In genomic region chr2:1743396-1744150, GRCh38 we compare ENCODE assay signal across 8 cellular contexts. TPM values are rescaled to one million over a fixed set of nuclear protein-coding genes. Genes with fewer than 3 reads are reported as not detected.
A peak's percentile ranks its signal among the peaks of the same experiment; 100 is the strongest.
DNase-seq lines count a peak whose midpoint lies in the region; ATAC-seq and TF ChIP-seq lines count a peak whose summit lies in the region.

No MANE protein-coding gene starts in this region.

- TF ChIP-seq CTCF in lower lobe of right lung (IDR thresholded peaks at IDR 0.05) (no peak), upper lobe of right lung (IDR thresholded peaks at IDR 0.05) (no peak)

- H3K9me3 ChIP-seq in lower lobe of right lung (no peaks in the 10 kb centered on the region), upper lobe of right lung (no peaks in the 10 kb centered on the region)

- intact Hi-C loops in lower lobe of right lung (cut with DNase I) (no loop called here), upper lobe of right lung (cut with DNase I) (loop anchor here (10.0 kb wide), 1 partner anchor 69 kb away; no protein-coding TSS in a partner anchor)

- H3K4me3 ChIP-seq in lower lobe of right lung, result peak overlapping the region; percentile 68
- H3K4me3 ChIP-seq in upper lobe of right lung, result peak overlapping the region; percentile 67

- DNase-seq in NCI-H510A treated with DMSO at 0.1 percent for 48 hours (lab: John Stamatoyannopoulos, UW), result peak; percentile 20
- DNase-seq in NCI-H510A (lab: John Stamatoyannopoulos, UW), result no peak
- DNase-seq in dermis blood vessel endothelial cell, result peak; percentile 69
- peak; percentile 44 for DNase-seq in lower lobe of right lung
- DNase-seq in upper lobe of right lung, result peak; percentile 64
- DNase-seq in SW 1271 (lab: John Stamatoyannopoulos, UW), result no peak

- peaks cover 29% of the 10 kb centered on the region for H3K4me1 ChIP-seq in lower lobe of right lung
- peaks cover 3% of the 10 kb centered on the region for H3K4me1 ChIP-seq in upper lobe of right lung

- H3K27ac ChIP-seq in lower lobe of right lung (peak overlapping the region; percentile 83), upper lobe of right lung (peak overlapping the region; percentile 85)

- no peaks in the 10 kb centered on the region for H3K36me3 ChIP-seq in lower lobe of right lung
- H3K36me3 ChIP-seq in upper lobe of right lung, result no peaks in the 10 kb centered on the region

- ATAC-seq in lower lobe of right lung (peak; percentile 16 to 53), upper lobe of right lung (peak; percentile 10), GM18867 (IDR thresholded peaks at IDR 0.05; ENCODE audit: unreplicated experiment) (no peak), GM18858 (IDR thresholded peaks at IDR 0.05; ENCODE audit: unreplicated experiment) (no peak)

- H3K27me3 ChIP-seq in lower lobe of right lung (ENCODE audit: low read depth) (peaks cover 22% of the 10 kb centered on the region), upper lobe of right lung (peaks cover 18% of the 10 kb centered on the region)

RNA-seq across cellular contexts. Expression of gene PXDN, which starts 0.7 kb away (rescaled TPM):
- total RNA-seq in dermis blood vessel endothelial cell, result 563 and 762 TPM in 2 replicates
- 36.3 TPM for total RNA-seq in lower lobe of right lung
- total RNA-seq in upper lobe of right lung, result 58.4 TPM

Comparison
In these comparisons a context has a peak if more than half of its experiments do, and no peak if none do; other contexts are left out.
1. DNase-seq: peak in NCI-H510A treated with DMSO at 0.1 percent for 48 hours (single experiment), dermis blood vessel endothelial cell (single experiment), lower lobe of right lung (single experiment) and upper lobe of right lung (single experiment); none in NCI-H510A (single experiment) and SW 1271 (0 of 2).
2. ATAC-seq: peak in lower lobe of right lung (2 of 2) and upper lobe of right lung (single experiment); none in GM18867 (single experiment) and GM18858 (single experiment).